In the genomic region with DNA sequence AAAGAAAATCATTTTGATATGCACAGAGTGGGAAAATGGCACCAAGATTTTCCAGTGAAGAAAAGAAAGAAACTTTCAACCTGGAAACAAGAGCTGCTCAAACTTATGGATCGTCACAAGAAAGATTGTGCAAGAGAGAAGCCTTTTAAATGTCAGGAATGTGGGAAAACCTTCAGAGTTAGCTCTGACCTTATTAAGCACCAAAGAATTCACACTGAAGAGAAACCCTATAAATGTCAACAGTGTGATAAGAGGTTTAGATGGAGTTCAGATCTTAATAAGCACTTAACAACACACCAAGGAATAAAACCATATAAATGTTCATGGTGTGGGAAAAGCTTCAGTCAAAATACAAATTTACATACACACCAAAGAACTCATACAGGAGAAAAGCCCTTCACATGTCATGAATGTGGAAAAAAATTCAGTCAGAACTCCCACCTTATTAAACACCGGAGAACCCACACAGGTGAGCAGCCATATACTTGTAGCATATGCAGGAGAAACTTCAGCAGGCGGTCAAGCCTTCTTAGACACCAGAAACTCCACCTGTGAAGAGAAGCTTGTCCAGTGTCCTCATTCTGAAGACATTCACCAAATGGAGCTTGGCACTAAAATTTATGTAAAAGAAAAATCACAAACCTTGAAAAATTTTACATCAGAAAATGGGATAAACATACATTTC, we compare ENCODE assay signal across 16 cellular contexts. TPM values are rescaled to one million over a fixed set of nuclear protein-coding genes. Genes with fewer than 3 reads are reported as not detected.
A peak's percentile ranks its signal among the peaks of the same experiment; 100 is the strongest.
DNase-seq lines count a peak whose midpoint lies in the region; ATAC-seq, FAIRE-seq and TF ChIP-seq lines count a peak whose summit lies in the region.
"Had no signal": no experiment of that assay in that cellular context is flagged by ENCODE, and none has a peak within 500 bp of the region (broad histone marks: within the 10 kb centered on the region; RNA-seq: fewer than 3 reads in every experiment).

No MANE protein-coding gene starts in this region.

- no peak overlapping the region for H2AFZ ChIP-seq in K562 (ENCODE audit: low read depth, low read length)

- H3K79me2 ChIP-seq in K562 (ENCODE audit: control insufficient read depth, insufficient read depth, low read length), result no peaks in the 10 kb centered on the region

- H3K36me3 Mint-ChIP-seq in CD4-positive, alpha-beta T cell (ENCODE audit: low read depth), result peaks cover 89% of the 10 kb centered on the region

- H3K4me2 ChIP-seq in K562 (ENCODE audit: insufficient read depth, low read length), result no peak overlapping the region

- CTCF ChIA-PET in K562 (lab: Yijun Ruan, JAX; ENCODE audit: low intra/inter-chr PET ratio), result no interaction called here
- CTCF ChIA-PET in CD4-positive, alpha-beta T cell (lab: Charles Lee), result no interaction called here

- in situ Hi-C loops in K562 (cut with MboI), result no loop called here

- no peaks in the 10 kb centered on the region for H3K27me3 Mint-ChIP-seq in CD4-positive, alpha-beta T cell
- H3K27me3 Mint-ChIP-seq: activated CD8-positive, alpha-beta memory T cell treated with anti-CD3 and anti-CD28 coated beads, Interleukin-2, amount 10 ng/mL, durations not matched to agents 7 days and 5 days; activated naive CD8-positive, alpha-beta T cell had no signal

- POLR2A ChIA-PET in K562 (lab: Yijun Ruan, JAX), result no interaction called here
- POLR2A ChIA-PET in CD4-positive, alpha-beta T cell (lab: Charles Lee), result interaction anchor here (0.8 to 1.8 kb wide), 4 partner anchors 11 to 84 kb away, joined by 3 to 8 read pairs (median 4); a partner anchor contains a TSS

- no peak for TF ChIP-seq CTCF in K562 (IDR thresholded peaks at IDR 0.05 in 2 of 3, conservative IDR thresholded peaks at IDR 0.05 in 1 of 3; ENCODE audit: insufficient read depth in 2 of 3, low read depth in 1 of 3, low read length in 3 of 3)
- no peak for TF ChIP-seq CTCF in CD4-positive, alpha-beta T cell (IDR thresholded peaks at IDR 0.05)

- WGBS in K562 (ENCODE audit: insufficient coverage, low coverage, missing lambda C conversion rate), result 49% methylated on average over 3 of the region's 3 CpGs

- no peak for TF ChIP-seq RAD21 in K562 (CRISPR knock-in tag; conservative IDR thresholded peaks at IDR 0.05 in 1 of 2, IDR thresholded peaks at IDR 0.05 in 1 of 2)

- FAIRE-seq in K562 (lab: Jason Lieb, UNC) (no peak), GM19239 (lab: Jason Lieb, UNC) (no peak)

- no peak overlapping the region for H3K4me3 Mint-ChIP-seq in CD4-positive, alpha-beta T cell
- H3K4me3 Mint-ChIP-seq: activated CD8-positive, alpha-beta memory T cell treated with anti-CD3 and anti-CD28 coated beads, Interleukin-2, amount 10 ng/mL, durations not matched to agents 7 days and 5 days had no signal

- peaks cover 23% of the 10 kb centered on the region for H3K9me3 ChIP-seq in K562 (replicated peaks; ENCODE audit: control insufficient read depth, insufficient read depth, low read depth, low read length)
- H3K9me3 ChIP-seq in CD4-positive, alpha-beta T cell (ENCODE audit: control insufficient read depth, low read length), result peaks cover 96% of the 10 kb centered on the region

- DNase-seq in ELR (ENCODE audit: low read depth) (peak; percentile 8), KG1 (lab: John Stamatoyannopoulos, UW) (peak; percentile 6), K562 (ENCODE audit: extremely low read depth in 1 of 4, low spot score in 3 of 4) (no peak), lung microvascular endothelial cell (ENCODE audit: low read depth in 2 of 2) (peak; percentile 9 to 29), GM19239 (ENCODE audit: insufficient read length, low spot score) (no peak), NCI-H1417 treated with DMSO at 0.1 percent for 48 hours (lab: John Stamatoyannopoulos, UW) (no peak), ecto neural progenitor cell (ENCODE audit: low spot score) (no peak)
- no peak for DNase-seq in CD4-positive, alpha-beta T cell
- DNase-seq: activated CD8-positive, alpha-beta memory T cell treated with anti-CD3 and anti-CD28 coated beads, Interleukin-2, amount 10 ng/mL, durations not matched to agents 7 days and 5 days; cortex of kidney; NCI-H345; spleen; upper lobe of right lung had no signal

- no peak overlapping the region for H3K27ac ChIP-seq in K562 (ENCODE audit: extremely low read depth, low read depth, low read length)
- no peak overlapping the region for H3K27ac ChIP-seq in CD4-positive, alpha-beta T cell (ENCODE audit: low read depth, low read length)
- H3K27ac ChIP-seq: neutrophil, spleen, upper lobe of right lung had no signal

- no peaks in the 10 kb centered on the region for H3K27me3 ChIP-seq in K562 (ENCODE audit: control insufficient read depth in 2 of 2, insufficient read depth in 2 of 2, low read length in 2 of 2)
- no peaks in the 10 kb centered on the region for H3K27me3 ChIP-seq in CD4-positive, alpha-beta T cell (ENCODE audit: control insufficient read depth, insufficient read depth, low read length)
- H3K27me3 ChIP-seq: neutrophil, spleen, upper lobe of right lung had no signal

- H3K36me3 ChIP-seq in K562 (ENCODE audit: control insufficient read depth, insufficient read depth, low read length), result peaks cover 31% of the 10 kb centered on the region

- no peak for TF ChIP-seq EP300 in K562 (IDR thresholded peaks at IDR 0.05; ENCODE audit: low read length)

- H3K27ac Mint-ChIP-seq in CD4-positive, alpha-beta T cell, result no peak overlapping the region
- H3K27ac Mint-ChIP-seq: activated CD8-positive, alpha-beta memory T cell treated with anti-CD3 and anti-CD28 coated beads, Interleukin-2, amount 10 ng/mL, durations not matched to agents 7 days and 5 days; activated naive CD8-positive, alpha-beta T cell had no signal

- no peak for ATAC-seq in K562
- no peak for ATAC-seq in CD4-positive, alpha-beta T cell (ENCODE audit: poor library complexity)
- ATAC-seq: activated CD8-positive, alpha-beta memory T cell treated with anti-CD3 and anti-CD28 coated beads, Interleukin-2, amount 10 ng/mL, durations not matched to agents 7 days and 5 days; left lobe of liver; upper lobe of right lung had no signal

- BruUV-seq in K562 (replicated peaks; lab: Mats Ljungman, UMichigan), result TSS peak; percentile 29

- no peaks in the 10 kb centered on the region for H3K4me1 Mint-ChIP-seq in CD4-positive, alpha-beta T cell (ENCODE audit: low read depth)
- H3K4me1 Mint-ChIP-seq: activated CD8-positive, alpha-beta memory T cell treated with anti-CD3 and anti-CD28 coated beads, Interleukin-2, amount 10 ng/mL, durations not matched to agents 7 days and 5 days had no signal

- H3K9ac ChIP-seq in K562 (ENCODE audit: insufficient read depth in 1 of 2, low read depth in 2 of 2, low read length in 2 of 2), result no peak overlapping the region

- no peaks in the 10 kb centered on the region for H3K4me1 ChIP-seq in K562 (replicated peaks in 1 of 2; ENCODE audit: control insufficient read depth in 2 of 2, insufficient read depth in 2 of 2, low read length in 2 of 2)
- H3K4me1 ChIP-seq: spleen, upper lobe of right lung had no signal

- H3K9me1 ChIP-seq in K562 (ENCODE audit: control insufficient read depth, insufficient read depth, low read length), result no peaks in the 10 kb centered on the region

- peaks cover 27% of the 10 kb centered on the region for H3K9me3 Mint-ChIP-seq in CD4-positive, alpha-beta T cell

- TF ChIP-seq POLR2A in K562 (conservative IDR thresholded peaks at IDR 0.05), result no peak

- no peak overlapping the region for H3K4me3 ChIP-seq in K562
- H3K4me3 ChIP-seq: spleen, upper lobe of right lung had no signal

- intact Hi-C loops in K562 (cut with micrococcal nuclease), result no loop called here
- intact Hi-C loops in CD4-positive, alpha-beta T cell (cut with DNase I, micrococcal nuclease), result no loop called here

- H4K20me1 ChIP-seq in K562 (replicated peaks; ENCODE audit: control insufficient read depth, insufficient read depth, low read length), result no peaks in the 10 kb centered on the region

RNA-seq across cellular contexts. Expression of a gene that starts 12.2 kb away (rescaled TPM):
- total RNA-seq in K562 (2011; cell fraction: chromatin; rRNA removed; ENCODE audit: low replicate concordance), result 36.3 and 66.8 TPM in 2 replicates
- total RNA-seq in K562 (2011; cell fraction: nucleolus; rRNA removed), result 23.4 and 28.7 TPM in 2 replicates
- 36.6 and 52.4 TPM in 2 replicates for total RNA-seq in K562 (2011; cell fraction: nucleoplasm; rRNA removed)
- total RNA-seq in K562 (2014; rRNA removed) (14.0 and 15.8 TPM in 2 replicates), K562 (2014; rRNA removed; fragmentation: Illumina TruSeq; extraction: Trizol) (23.2 and 26.2 TPM in 2 replicates), K562 (2015; rRNA removed; fragmentation: Illumina TruSeq; extraction: Trizol) (15.8 and 17.1 TPM in 2 replicates), K562 (2021) (13.9 and 14.2 TPM in 2 replicates), lung microvascular endothelial cell (9.6 and 13.3 TPM in 2 replicates)
- polyA plus RNA-seq in K562 (2011; rRNA removed) (13.9 and 20.8 TPM in 2 replicates), K562 (2014; fragmentation: Illumina TruSeq; extraction: Trizol) (21.2 and 24.5 TPM in 2 replicates), K562 (2014; fragmentation: Nextera tagmentation; extraction: Ambion mirVana) (10 to 100 TPM in 1 of 2 experiments, 1 to 10 TPM in 1; 7.2 to 10.1 TPM), K562 (2014; rRNA removed) (15.8 and 18.6 TPM in 2 replicates)
- polyA plus RNA-seq in K562 (2011; cell fraction: cytosol; rRNA removed), result 4.4 and 5.7 TPM in 2 replicates
- 14.2 and 18.7 TPM in 2 replicates for polyA plus RNA-seq in K562 (2011; cell fraction: nucleus; rRNA removed)
- polyA plus RNA-seq in K562 (2012), result 10.5 and 12.1 TPM in 2 replicates
- polyA minus RNA-seq in K562 (2011; rRNA and poly(A)+ RNA removed), result 16.0 and 17.9 TPM in 2 replicates
- polyA minus RNA-seq in K562 (2011; cell fraction: cytosol; rRNA and poly(A)+ RNA removed), result 5.2 and 6.5 TPM in 2 replicates
- 10.2 and 12.6 TPM in 2 replicates for polyA minus RNA-seq in K562 (2011; cell fraction: nucleus; rRNA and poly(A)+ RNA removed)
- total RNA-seq in CD4-positive, alpha-beta T cell, result 10 to 100 TPM; 41.7 to 42.2 TPM

RNA-seq across cellular contexts. Expression of a gene that starts 12.2 kb away (rescaled TPM):
- total RNA-seq in K562 (2011; cell fraction: chromatin; rRNA removed; ENCODE audit: low replicate concordance), result 12.1 and 20.7 TPM in 2 replicates
- 9.7 and 9.8 TPM in 2 replicates for total RNA-seq in K562 (2011; cell fraction: nucleolus; rRNA removed)
- 11.8 and 14.0 TPM in 2 replicates for total RNA-seq in K562 (2011; cell fraction: nucleoplasm; rRNA removed)
- total RNA-seq in K562 (2014; rRNA removed) (4.9 and 5.8 TPM in 2 replicates), K562 (2014; rRNA removed; fragmentation: Illumina TruSeq; extraction: Trizol) (9.1 and 13.0 TPM in 2 replicates), K562 (2015; rRNA removed; fragmentation: Illumina TruSeq; extraction: Trizol) (5.4 and 6.7 TPM in 2 replicates), K562 (2021) (5.2 and 6.2 TPM in 2 replicates), lung microvascular endothelial cell (1.7 and 3.2 TPM in 2 replicates)
- polyA plus RNA-seq in K562 (2011; rRNA removed) (8.7 and 10.7 TPM in 2 replicates), K562 (2014; fragmentation: Illumina TruSeq; extraction: Trizol) (9.0 and 9.4 TPM in 2 replicates), K562 (2014; fragmentation: Nextera tagmentation; extraction: Ambion mirVana) (1 to 10 TPM in 1 of 2 experiments, under 1 TPM in 1; 0.84 to 2.0 TPM), K562 (2014; rRNA removed) (8.0 and 8.9 TPM in 2 replicates)
- polyA plus RNA-seq in K562 (2011; cell fraction: cytosol; rRNA removed), result 2.7 and 5.2 TPM in 2 replicates
- polyA plus RNA-seq in K562 (2011; cell fraction: nucleus; rRNA removed), result 7.1 and 7.7 TPM in 2 replicates
- polyA plus RNA-seq in K562 (2012), result 3.7 and 5.0 TPM in 2 replicates
- polyA minus RNA-seq in K562 (2011; rRNA and poly(A)+ RNA removed), result 9.3 and 9.5 TPM in 2 replicates
- 2.8 and 4.1 TPM in 2 replicates for polyA minus RNA-seq in K562 (2011; cell fraction: cytosol; rRNA and poly(A)+ RNA removed)
- 4.6 and 6.7 TPM in 2 replicates for polyA minus RNA-seq in K562 (2011; cell fraction: nucleus; rRNA and poly(A)+ RNA removed)
- 1 to 10 TPM; 1.5 to 1.7 TPM for total RNA-seq in CD4-positive, alpha-beta T cell

RNA-seq across cellular contexts. Expression of a gene that starts 34.2 kb away (rescaled TPM):
- total RNA-seq in K562 (2011; cell fraction: chromatin; rRNA removed; ENCODE audit: low replicate concordance), result 33.7 and 52.6 TPM in 2 replicates
- total RNA-seq in K562 (2011; cell fraction: nucleolus; rRNA removed), result 30.8 and 32.5 TPM in 2 replicates
- 28.2 and 28.9 TPM in 2 replicates for total RNA-seq in K562 (2011; cell fraction: nucleoplasm; rRNA removed)
- total RNA-seq in K562 (2014; rRNA removed) (45.9 and 48.3 TPM in 2 replicates), K562 (2014; rRNA removed; fragmentation: Illumina TruSeq; extraction: Trizol) (31.8 and 33.5 TPM in 2 replicates), K562 (2015; rRNA removed; fragmentation: Illumina TruSeq; extraction: Trizol) (36.2 and 36.8 TPM in 2 replicates), K562 (2021) (26.3 and 30.6 TPM in 2 replicates), lung microvascular endothelial cell (28.5 and 43.5 TPM in 2 replicates)
- polyA plus RNA-seq in K562 (2011; rRNA removed) (8.6 and 11.0 TPM in 2 replicates), K562 (2014; fragmentation: Illumina TruSeq; extraction: Trizol) (34.1 and 35.5 TPM in 2 replicates), K562 (2014; fragmentation: Nextera tagmentation; extraction: Ambion mirVana) (1 to 10 TPM; 4.6 to 4.8 TPM), K562 (2014; rRNA removed) (27.5 and 36.0 TPM in 2 replicates)
- 8.6 and 14.4 TPM in 2 replicates for polyA plus RNA-seq in K562 (2011; cell fraction: cytosol; rRNA removed)
- 18.9 and 32.2 TPM in 2 replicates for polyA plus RNA-seq in K562 (2011; cell fraction: nucleus; rRNA removed)
- polyA plus RNA-seq in K562 (2012), result 26.0 and 30.5 TPM in 2 replicates
- 12.8 and 13.9 TPM in 2 replicates for polyA minus RNA-seq in K562 (2011; rRNA and poly(A)+ RNA removed)
- polyA minus RNA-seq in K562 (2011; cell fraction: cytosol; rRNA and poly(A)+ RNA removed), result 10.7 and 14.5 TPM in 2 replicates
- 14.7 and 20.1 TPM in 2 replicates for polyA minus RNA-seq in K562 (2011; cell fraction: nucleus; rRNA and poly(A)+ RNA removed)
- total RNA-seq in CD4-positive, alpha-beta T cell, result 10 to 100 TPM; 35.3 to 39.4 TPM

RNA-seq across cellular contexts. Expression of a gene that starts 38.2 kb away (rescaled TPM):
- total RNA-seq in K562 (2011; cell fraction: chromatin; rRNA removed; ENCODE audit: low replicate concordance), result not detected in 2 replicates
- not detected in 2 replicates for total RNA-seq in K562 (2011; cell fraction: nucleolus; rRNA removed)
- total RNA-seq in K562 (2011; cell fraction: nucleoplasm; rRNA removed), result not detected in 2 replicates
- total RNA-seq in K562 (2014; rRNA removed), result not detected in 2 replicates
- not detected in 2 replicates for total RNA-seq in K562 (2014; rRNA removed; fragmentation: Illumina TruSeq; extraction: Trizol)
- not detected in 2 replicates for total RNA-seq in K562 (2015; rRNA removed; fragmentation: Illumina TruSeq; extraction: Trizol)
- total RNA-seq in K562 (2021), result not detected in 2 replicates
- not detected in 2 replicates for polyA plus RNA-seq in K562 (2011; rRNA removed)
- polyA plus RNA-seq in K562 (2011; cell fraction: cytosol; rRNA removed), result not detected in 2 replicates
- not detected in 2 replicates for polyA plus RNA-seq in K562 (2011; cell fraction: nucleus; rRNA removed)
- not detected in 2 replicates for polyA plus RNA-seq in K562 (2012)
- not detected in 2 replicates for polyA plus RNA-seq in K562 (2014; fragmentation: Illumina TruSeq; extraction: Trizol)
- polyA plus RNA-seq in K562 (2014; fragmentation: Nextera tagmentation; extraction: Ambion mirVana), result not detected
- not detected in 2 replicates for polyA plus RNA-seq in K562 (2014; rRNA removed)
- 0.30 TPM in 1 of 2 replicates, not detected in the other for polyA minus RNA-seq in K562 (2011; rRNA and poly(A)+ RNA removed)
- polyA minus RNA-seq in K562 (2011; cell fraction: cytosol; rRNA and poly(A)+ RNA removed), result not detected in 2 replicates
- polyA minus RNA-seq in K562 (2011; cell fraction: nucleus; rRNA and poly(A)+ RNA removed), result not detected in 2 replicates
- total RNA-seq in lung microvascular endothelial cell, result under 0.01 TPM in 1 of 2 replicates, not detected in the other
- not detected for total RNA-seq in CD4-positive, alpha-beta T cell
- total RNA-seq: activated CD8-positive, alpha-beta memory T cell treated with anti-CD3 and anti-CD28 coated beads, Interleukin-2, amount 10 ng/mL, durations not matched to agents 7 days and 5 days; left lobe of liver; upper lobe of right lung had no signal

Comparison
In these comparisons a context has a peak if more than half of its experiments do, and no peak if none do; other contexts are left out.
1. DNase-seq: peak in ELR (single experiment), KG1 (single experiment) and lung microvascular endothelial cell (2 of 2); none in K562 (0 of 4), GM19239 (single experiment), NCI-H1417 treated with DMSO at 0.1 percent for 48 hours (single experiment), ecto neural progenitor cell (single experiment) and CD4-positive, alpha-beta T cell (0 of 10).